In genomic region chr15:40136470-40136869, GRCh38 we compare ENCODE assay signal across 25 cellular contexts.
"Had no signal": no experiment of that assay in that cellular context is flagged by ENCODE, and none has a peak within 500 bp of the region (broad histone marks: within the 10 kb centered on the region; RNA-seq: fewer than 3 reads in every experiment).

No MANE protein-coding gene starts in this region.

- H3K4me3 ChIP-seq: K562 had no signal

- ATAC-seq: activated CD8-positive, alpha-beta memory T cell treated with anti-CD3 and anti-CD28 coated beads, Interleukin-2, amount 10 ng/mL, durations not matched to agents 7 days and 5 days; PC-3 had no signal

- DNase-seq: activated B cell treated with CpG ODN at 0.5 μM for 24 hours; activated CD4-positive, alpha-beta T cell treated with anti-CD3 and anti-CD28 coated beads for 1 hour; activated CD4-positive, alpha-beta T cell treated with anti-CD3 and anti-CD28 coated beads, Interleukin-2, amount 10 ng/mL, durations not matched to agents 24 days and 14 days; activated CD4-positive, alpha-beta T cell treated with anti-CD3 and anti-CD28 coated beads, Interleukin-2, amount 50 U/mL, for 48 hours; activated CD8-positive, alpha-beta memory T cell treated with anti-CD3 and anti-CD28 coated beads, Interleukin-2, amount 10 ng/mL, durations not matched to agents 7 days and 5 days; activated effector memory CD4-positive, alpha-beta T cell treated with Interleukin-2 at 50 U/mL for 16 hours; activated naive CD4-positive, alpha-beta T cell treated with Interleukin-2 at 50 U/mL for 16 hours; activated T-cell treated with anti-CD3 and anti-CD28 coated beads, Interleukin-2, amount 50 U/mL, for 24 hours; amygdala; Karpas-422; MM.1S; NCI-H1105; NCI-H1436 treated with DMSO at 0.1 percent for 48 hours; NCI-H187 treated with DMSO at 0.1 percent for 48 hours; NCI-H2081 treated with DMSO at 0.1 percent for 48 hours; NCI-H446; NCI-H524; PC-3; SHP77 treated with DMSO at 0.1 percent for 48 hours had no signal

- H3K36me3 Mint-ChIP-seq: activated CD8-positive, alpha-beta memory T cell treated with anti-CD3 and anti-CD28 coated beads, Interleukin-2, amount 10 ng/mL, durations not matched to agents 7 days and 5 days; activated naive CD8-positive, alpha-beta T cell; brain had no signal

- H3K9me3 Mint-ChIP-seq: activated B cell treated with CpG ODN at 0.5 μM for 24 hours; activated CD4-positive, alpha-beta T cell treated with anti-CD3 and anti-CD28 coated beads, Interleukin-2, amount 10 ng/mL, durations not matched to agents 24 days and 14 days; activated T-cell treated with anti-CD3 and anti-CD28 coated beads, Interleukin-2, amount 50 U/mL, for 24 hours; activated T-helper 1 cell treated with anti-CD3 and anti-CD28 coated beads, Interleukin-12 subunit alpha, Interleukin-12 subunit beta, Interleukin-2, Interleukin-4 antibody, amounts not matched to agents 30 ng/mL and 10 ng/mL and 1 ng/mL, durations not matched to agents 14 hours and 24 hours and 36 hours; brain; T-helper 1 cell treated with Interleukin-12 subunit alpha and Interleukin-12 subunit beta and Interleukin-4 antibody, amounts not matched to agents 30 μg/mL and 1 μg/mL, for 36 hours had no signal

- H3K27me3 Mint-ChIP-seq: activated B cell treated with CpG ODN at 0.5 μM for 24 hours; activated CD8-positive, alpha-beta memory T cell treated with anti-CD3 and anti-CD28 coated beads, Interleukin-2, amount 10 ng/mL, durations not matched to agents 7 days and 5 days; activated naive CD8-positive, alpha-beta T cell; activated T-cell treated with anti-CD3 and anti-CD28 coated beads, Interleukin-2, amount 50 U/mL, for 24 hours had no signal

- H3K4me1 Mint-ChIP-seq: activated B cell treated with CpG ODN at 0.5 μM for 24 hours; activated CD4-positive, alpha-beta T cell treated with anti-CD3 and anti-CD28 coated beads, Interleukin-2, amount 10 ng/mL, durations not matched to agents 24 days and 14 days; activated CD8-positive, alpha-beta memory T cell treated with anti-CD3 and anti-CD28 coated beads, Interleukin-2, amount 10 ng/mL, durations not matched to agents 7 days and 5 days had no signal

- FAIRE-seq: astrocyte, K562 had no signal

- H3K4me3 Mint-ChIP-seq: activated B cell treated with CpG ODN at 0.5 μM for 24 hours; activated CD4-positive, alpha-beta T cell treated with anti-CD3 and anti-CD28 coated beads, Interleukin-2, amount 10 ng/mL, durations not matched to agents 24 days and 14 days; activated CD8-positive, alpha-beta memory T cell treated with anti-CD3 and anti-CD28 coated beads, Interleukin-2, amount 10 ng/mL, durations not matched to agents 7 days and 5 days; activated naive CD8-positive, alpha-beta T cell; activated T-cell treated with anti-CD3 and anti-CD28 coated beads, Interleukin-2, amount 50 U/mL, for 24 hours; activated T-helper 1 cell treated with anti-CD3 and anti-CD28 coated beads, Interleukin-12 subunit alpha, Interleukin-12 subunit beta, Interleukin-2, Interleukin-4 antibody, amounts not matched to agents 30 ng/mL and 10 ng/mL and 1 ng/mL, durations not matched to agents 14 hours and 24 hours and 36 hours; T-helper 1 cell treated with Interleukin-12 subunit alpha and Interleukin-12 subunit beta and Interleukin-4 antibody, amounts not matched to agents 30 μg/mL and 1 μg/mL, for 36 hours had no signal

- H3K27ac Mint-ChIP-seq: activated B cell treated with CpG ODN at 0.5 μM for 24 hours; activated CD4-positive, alpha-beta T cell treated with anti-CD3 and anti-CD28 coated beads, Interleukin-2, amount 10 ng/mL, durations not matched to agents 24 days and 14 days; activated CD8-positive, alpha-beta memory T cell treated with anti-CD3 and anti-CD28 coated beads, Interleukin-2, amount 10 ng/mL, durations not matched to agents 7 days and 5 days; activated naive CD8-positive, alpha-beta T cell; activated T-cell treated with anti-CD3 and anti-CD28 coated beads, Interleukin-2, amount 50 U/mL, for 24 hours; activated T-helper 1 cell treated with anti-CD3 and anti-CD28 coated beads, Interleukin-12 subunit alpha, Interleukin-12 subunit beta, Interleukin-2, Interleukin-4 antibody, amounts not matched to agents 30 ng/mL and 10 ng/mL and 1 ng/mL, durations not matched to agents 14 hours and 24 hours and 36 hours; T-helper 1 cell treated with Interleukin-12 subunit alpha and Interleukin-12 subunit beta and Interleukin-4 antibody, amounts not matched to agents 30 μg/mL and 1 μg/mL, for 36 hours had no signal
